ENCODE assay signal across 8 cellular contexts in the genomic region with DNA sequence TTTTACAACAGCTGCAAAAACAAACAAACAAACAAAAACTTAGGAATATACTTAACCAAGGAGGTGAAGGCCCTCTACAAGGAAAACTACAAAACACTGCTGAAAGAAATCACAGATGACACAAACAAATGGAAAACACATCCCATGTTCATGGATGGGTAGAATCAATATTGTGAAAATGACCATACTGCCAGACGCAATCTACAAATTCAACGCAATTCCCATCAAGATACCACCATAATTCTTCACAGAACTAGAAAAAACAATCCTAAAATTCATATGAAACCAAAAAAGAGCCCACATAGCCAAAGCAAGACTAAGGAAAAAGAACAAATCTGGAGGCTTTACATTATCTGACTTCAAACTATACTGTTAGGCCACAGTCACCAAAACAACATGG. TPM values are rescaled to one million over a fixed set of nuclear protein-coding genes. Genes with fewer than 3 reads are reported as not detected.
DNase-seq lines count a peak whose midpoint lies in the region; ATAC-seq and TF ChIP-seq lines count a peak whose summit lies in the region.
"Not testable (repeated sequence)": the region's sequence is repeated elsewhere in the genome, so short reads cannot be mapped to it uniquely, and the experiment has no call there.

No MANE protein-coding gene starts in this region.

- H3K36me3 Mint-ChIP-seq in activated CD8-positive, alpha-beta memory T cell treated with anti-CD3 and anti-CD28 coated beads, Interleukin-2, amount 10 ng/mL, durations not matched to agents 7 days and 5 days = peaks cover 74% of the 10 kb centered on the region
- H3K36me3 Mint-ChIP-seq in activated T-cell treated with anti-CD3 and anti-CD28 coated beads, Interleukin-2, amount 50 U/mL, for 72 hours (ENCODE audit: insufficient read depth in 2 of 2) = peaks cover 47 to 67% of the 10 kb centered on the region in 2 donors
- H3K36me3 Mint-ChIP-seq in activated naive CD4-positive, alpha-beta T cell treated with anti-CD3 and anti-CD28 coated beads, Interleukin-2, amount 50 U/mL, for 24 hours = peaks cover 46% of the 10 kb centered on the region
- H3K36me3 Mint-ChIP-seq in activated naive CD8-positive, alpha-beta T cell = peaks cover 49% of the 10 kb centered on the region
- peaks cover 65% of the 10 kb centered on the region for H3K36me3 Mint-ChIP-seq in activated naive CD8-positive, alpha-beta T cell treated with anti-CD3 and anti-CD28 coated beads for 36 hours
- peaks cover 14% of the 10 kb centered on the region for H3K36me3 Mint-ChIP-seq in central memory CD8-positive, alpha-beta T cell (ENCODE audit: insufficient read depth)

- H3K27me3 Mint-ChIP-seq in activated CD8-positive, alpha-beta memory T cell treated with anti-CD3 and anti-CD28 coated beads, Interleukin-2, amount 10 ng/mL, durations not matched to agents 7 days and 5 days; activated T-cell treated with anti-CD3 and anti-CD28 coated beads, Interleukin-2, amount 50 U/mL, for 72 hours (ENCODE audit: low read depth); activated naive CD4-positive, alpha-beta T cell treated with anti-CD3 and anti-CD28 coated beads, Interleukin-2, amount 50 U/mL, for 24 hours; activated naive CD8-positive, alpha-beta T cell; activated naive CD8-positive, alpha-beta T cell treated with anti-CD3 and anti-CD28 coated beads for 36 hours; central memory CD8-positive, alpha-beta T cell: not testable (repeated sequence)

- DNase-seq in activated CD8-positive, alpha-beta memory T cell treated with anti-CD3 and anti-CD28 coated beads, Interleukin-2, amount 10 ng/mL, durations not matched to agents 7 days and 5 days; activated T-cell treated with anti-CD3 and anti-CD28 coated beads, Interleukin-2, amount 50 U/mL, for 72 hours; activated naive CD8-positive, alpha-beta T cell treated with anti-CD3 and anti-CD28 coated beads for 36 hours; central memory CD8-positive, alpha-beta T cell (ENCODE audit: low spot score in 2 of 2): not testable (repeated sequence)

- H3K36me3 ChIP-seq in HEK293 (ENCODE audit: control insufficient read depth in 2 of 2, insufficient read depth in 1 of 2, low read length in 2 of 2) = peaks cover 3 to 13% of the 10 kb centered on the region in 2 experiments; a peak in 2 of 3 replicates

- H3K4me1 ChIP-seq in HEK293 (ENCODE audit: control insufficient read depth, insufficient read depth, low read length) = not testable (repeated sequence)

- not testable (repeated sequence) for H3K9me3 ChIP-seq in HEK293 (ENCODE audit: control insufficient read depth, insufficient read depth, low read depth, low read length)

- H3K27ac ChIP-seq in HEK293 (ENCODE audit: extremely low read depth, low read depth, low read length) = not testable (repeated sequence)
- peak overlapping the region; percentile 18 for H3K27ac ChIP-seq in VCaP

- CTCF ChIA-PET in HEK293 (lab: Yijun Ruan, JAX) = interaction anchor here (0.6 to 1.5 kb wide), 3 partner anchors 14 to 267 kb away, joined by 3 to 5 read pairs (median 4); no protein-coding TSS in a partner anchor
- CTCF ChIA-PET in activated CD8-positive, alpha-beta memory T cell treated with anti-CD3 and anti-CD28 coated beads, Interleukin-2, amount 10 ng/mL, durations not matched to agents 7 days and 5 days (lab: Charles Lee) = interaction anchor here (1.4 kb wide), 1 partner anchor 102 kb away, joined by 3 read pairs; no protein-coding TSS in a partner anchor

- TF ChIP-seq CTCF in HEK293 (tag by site-specific recombination; IDR thresholded peaks at IDR 0.05); VCaP (conservative IDR thresholded peaks at IDR 0.05): not testable (repeated sequence)

- peak overlapping the region; percentile 44 for H3K27ac Mint-ChIP-seq in activated CD8-positive, alpha-beta memory T cell treated with anti-CD3 and anti-CD28 coated beads, Interleukin-2, amount 10 ng/mL, durations not matched to agents 7 days and 5 days
- peak overlapping the region; percentile 61 for H3K27ac Mint-ChIP-seq in activated T-cell treated with anti-CD3 and anti-CD28 coated beads, Interleukin-2, amount 50 U/mL, for 72 hours
- H3K27ac Mint-ChIP-seq in activated naive CD4-positive, alpha-beta T cell treated with anti-CD3 and anti-CD28 coated beads, Interleukin-2, amount 50 U/mL, for 24 hours = peak overlapping the region; percentile 63
- peak overlapping the region; percentile 34 for H3K27ac Mint-ChIP-seq in activated naive CD8-positive, alpha-beta T cell
- peak overlapping the region; percentile 52 for H3K27ac Mint-ChIP-seq in activated naive CD8-positive, alpha-beta T cell treated with anti-CD3 and anti-CD28 coated beads for 36 hours
- H3K27ac Mint-ChIP-seq in central memory CD8-positive, alpha-beta T cell (ENCODE audit: low read depth) = peak overlapping the region; percentile 62

- peaks cover 51% of the 10 kb centered on the region for H3K4me1 Mint-ChIP-seq in activated CD8-positive, alpha-beta memory T cell treated with anti-CD3 and anti-CD28 coated beads, Interleukin-2, amount 10 ng/mL, durations not matched to agents 7 days and 5 days
- peaks cover 44% of the 10 kb centered on the region for H3K4me1 Mint-ChIP-seq in activated T-cell treated with anti-CD3 and anti-CD28 coated beads, Interleukin-2, amount 50 U/mL, for 72 hours (ENCODE audit: low read depth)
- peaks cover 61% of the 10 kb centered on the region for H3K4me1 Mint-ChIP-seq in activated naive CD4-positive, alpha-beta T cell treated with anti-CD3 and anti-CD28 coated beads, Interleukin-2, amount 50 U/mL, for 24 hours
- H3K4me1 Mint-ChIP-seq in activated naive CD8-positive, alpha-beta T cell (ENCODE audit: low read depth) = peaks cover 48% of the 10 kb centered on the region
- H3K4me1 Mint-ChIP-seq in activated naive CD8-positive, alpha-beta T cell treated with anti-CD3 and anti-CD28 coated beads for 36 hours = peaks cover 41% of the 10 kb centered on the region
- H3K4me1 Mint-ChIP-seq in central memory CD8-positive, alpha-beta T cell = peaks cover 57% of the 10 kb centered on the region

- H3K4me3 Mint-ChIP-seq in activated CD8-positive, alpha-beta memory T cell treated with anti-CD3 and anti-CD28 coated beads, Interleukin-2, amount 10 ng/mL, durations not matched to agents 7 days and 5 days; activated T-cell treated with anti-CD3 and anti-CD28 coated beads, Interleukin-2, amount 50 U/mL, for 72 hours; activated naive CD8-positive, alpha-beta T cell; activated naive CD8-positive, alpha-beta T cell treated with anti-CD3 and anti-CD28 coated beads for 36 hours; central memory CD8-positive, alpha-beta T cell: not testable (repeated sequence)
- H3K4me3 Mint-ChIP-seq in activated naive CD4-positive, alpha-beta T cell treated with anti-CD3 and anti-CD28 coated beads, Interleukin-2, amount 50 U/mL, for 24 hours = peak overlapping the region; percentile 12

- POLR2A ChIA-PET in HEK293 (lab: Yijun Ruan, JAX) = interaction anchor here (0.6 kb wide), 1 partner anchor 1094 kb away, joined by 3 read pairs; no protein-coding TSS in a partner anchor

- H3K9me3 Mint-ChIP-seq in activated CD8-positive, alpha-beta memory T cell treated with anti-CD3 and anti-CD28 coated beads, Interleukin-2, amount 10 ng/mL, durations not matched to agents 7 days and 5 days (ENCODE audit: low read depth) = peaks cover 30% of the 10 kb centered on the region
- peaks cover 18 to 27% of the 10 kb centered on the region in 2 donors for H3K9me3 Mint-ChIP-seq in activated T-cell treated with anti-CD3 and anti-CD28 coated beads, Interleukin-2, amount 50 U/mL, for 72 hours
- H3K9me3 Mint-ChIP-seq in activated naive CD4-positive, alpha-beta T cell treated with anti-CD3 and anti-CD28 coated beads, Interleukin-2, amount 50 U/mL, for 24 hours = peaks cover 17% of the 10 kb centered on the region
- H3K9me3 Mint-ChIP-seq in activated naive CD8-positive, alpha-beta T cell (ENCODE audit: low read depth) = peaks cover 21% of the 10 kb centered on the region
- H3K9me3 Mint-ChIP-seq in activated naive CD8-positive, alpha-beta T cell treated with anti-CD3 and anti-CD28 coated beads for 36 hours = peaks cover 47% of the 10 kb centered on the region
- H3K9me3 Mint-ChIP-seq in central memory CD8-positive, alpha-beta T cell = peaks cover 28% of the 10 kb centered on the region

- not testable (repeated sequence) for ATAC-seq in activated CD8-positive, alpha-beta memory T cell treated with anti-CD3 and anti-CD28 coated beads, Interleukin-2, amount 10 ng/mL, durations not matched to agents 7 days and 5 days; activated T-cell treated with anti-CD3 and anti-CD28 coated beads, Interleukin-2, amount 50 U/mL, for 72 hours (replicated peaks in 1 of 2); central memory CD8-positive, alpha-beta T cell (replicated peaks; ENCODE audit: extremely low read depth, poor library complexity, severe bottlenecking)

- not testable (repeated sequence) for H3K4me3 ChIP-seq in HEK293 (ENCODE audit: low read depth, low read length)

TF ChIP-seq in HEK293, 187 proteins besides CTCF, POLR2A, EP300 and RAD21:
- 0 out of 2 replicates have a peak, but pooled peaks have one; percentile 69 for TF ChIP-seq ZNF248 (tag by site-specific recombination; IDR thresholded peaks at IDR 0.05)
- peak; percentile 87 for TF ChIP-seq ZNF558 (tag by site-specific recombination; IDR thresholded peaks at IDR 0.05)

RNA-seq across cellular contexts. Expression of a gene that starts 24.8 kb away (rescaled TPM):
- total RNA-seq in activated CD8-positive, alpha-beta memory T cell treated with anti-CD3 and anti-CD28 coated beads, Interleukin-2, amount 10 ng/mL, durations not matched to agents 7 days and 5 days = 10 to 100 TPM; 39.7 to 48.5 TPM
- total RNA-seq in activated T-cell treated with anti-CD3 and anti-CD28 coated beads, Interleukin-2, amount 50 U/mL, for 72 hours = 10 to 100 TPM; 41.8 to 44.9 TPM
- 10 to 100 TPM; 35.7 to 36.7 TPM for total RNA-seq in activated naive CD8-positive, alpha-beta T cell treated with anti-CD3 and anti-CD28 coated beads for 36 hours

RNA-seq across cellular contexts. Expression of a gene that starts 24.9 kb away (rescaled TPM):
- 10 to 100 TPM; 13.7 to 22.1 TPM for total RNA-seq in activated CD8-positive, alpha-beta memory T cell treated with anti-CD3 and anti-CD28 coated beads, Interleukin-2, amount 10 ng/mL, durations not matched to agents 7 days and 5 days
- 10 to 100 TPM; 17.7 to 18.2 TPM for total RNA-seq in activated T-cell treated with anti-CD3 and anti-CD28 coated beads, Interleukin-2, amount 50 U/mL, for 72 hours
- 10 to 100 TPM; 15.2 to 18.9 TPM for total RNA-seq in activated naive CD8-positive, alpha-beta T cell treated with anti-CD3 and anti-CD28 coated beads for 36 hours
